ENCODE assay signal across 31 cellular contexts in the genomic region with DNA sequence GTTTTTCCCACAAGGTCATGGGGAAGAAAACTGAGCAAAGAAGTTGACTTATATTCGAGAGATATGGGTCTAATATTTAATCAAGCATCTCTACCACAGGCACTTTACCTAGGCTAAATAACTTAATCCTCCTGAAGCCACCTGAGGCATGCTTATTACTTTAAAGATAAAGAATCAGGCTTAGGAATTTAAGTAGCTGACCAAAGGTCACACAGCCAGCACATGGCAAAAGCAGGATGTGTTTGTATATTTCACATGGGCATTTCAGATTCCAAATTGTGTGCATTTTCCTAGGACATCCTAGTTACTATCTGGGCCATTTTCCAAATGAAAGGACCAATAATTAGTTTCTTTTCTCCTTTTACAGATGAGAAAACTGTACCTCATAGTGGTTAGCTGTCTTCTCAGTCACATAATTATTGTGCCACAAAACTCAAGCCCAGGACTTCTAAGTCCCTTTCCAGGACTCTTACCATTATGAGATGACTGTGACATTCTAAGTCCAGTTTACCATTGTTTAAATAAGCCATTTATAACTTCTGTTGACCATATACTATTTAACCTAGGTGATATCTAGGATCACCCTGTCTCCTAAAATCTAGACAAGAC.
"Had no signal": no experiment of that assay in that cellular context is flagged by ENCODE, and none has a peak within 500 bp of the region (broad histone marks: within the 10 kb centered on the region; RNA-seq: fewer than 3 reads in every experiment).

No MANE protein-coding gene starts in this region.

- H3K27ac ChIP-seq: neural progenitor cell, ovary, parathyroid adenoma, psoas muscle, right lobe of liver, sigmoid colon, spleen, suprapubic skin, testis, tibial artery, transverse colon, upper lobe of right lung, uterus had no signal

- H3K36me3 ChIP-seq: neural progenitor cell, ovary, right lobe of liver, sigmoid colon, spleen, suprapubic skin, tibial artery, transverse colon, upper lobe of right lung, uterus had no signal

- H3K4me1 ChIP-seq: neural progenitor cell, parathyroid adenoma, psoas muscle, right lobe of liver, sigmoid colon, suprapubic skin, testis, tibial artery, transverse colon, upper lobe of right lung, uterus had no signal

- ATAC-seq: natural killer cell; psoas muscle; right cardiac atrium; right lobe of liver; stimulated activated memory B cell treated with anti-CD40 and anti-IgM and Interleukin-4, amounts not matched to agents 10 μg/mL and 1 μg/mL and 100 μg/mL, for 72 hours; stimulated activated naive CD8-positive, alpha-beta T cell treated with anti-CD3 and anti-CD28 coated beads, Interleukin-15, amount 100 ng/mL, for 72 hours; stimulated activated naive CD8-positive, alpha-beta T cell treated with anti-CD3 and anti-CD28 coated beads, Interleukin-15, Interleukin-2, amounts not matched to agents 100 U/mL and 50 U/mL, for 24 hours; upper lobe of right lung had no signal

- H3K27me3 ChIP-seq: neural progenitor cell, ovary, right lobe of liver, sigmoid colon, spleen, testis, tibial artery, transverse colon, upper lobe of right lung, uterus had no signal

- H3K9me3 ChIP-seq: ovary, psoas muscle, right lobe of liver, sigmoid colon, suprapubic skin, testis, tibial artery, transverse colon, upper lobe of right lung, uterus had no signal

- H3K27me3 Mint-ChIP-seq: progenitor cell of endocrine pancreas, type B pancreatic cell had no signal

- H3K4me3 Mint-ChIP-seq: natural killer cell; nephron; neural progenitor cell; stimulated activated memory B cell treated with anti-CD40 and anti-IgM and Interleukin-4, amounts not matched to agents 10 μg/mL and 1 μg/mL and 100 μg/mL, for 72 hours; stimulated activated naive CD8-positive, alpha-beta T cell treated with anti-CD3 and anti-CD28 coated beads, Interleukin-15, amount 100 ng/mL, for 72 hours; type B pancreatic cell had no signal

- H3K4me3 ChIP-seq: neural progenitor cell, ovary, psoas muscle, right lobe of liver, sigmoid colon, smooth muscle cell, spleen, suprapubic skin, testis, tibial artery, transverse colon, upper lobe of right lung, uterus had no signal

- H3K4me1 Mint-ChIP-seq: nephron, neural progenitor cell had no signal

- H3K27ac Mint-ChIP-seq: natural killer cell; nephron; neural progenitor cell; progenitor cell of endocrine pancreas; stimulated activated memory B cell treated with anti-CD40 and anti-IgM and Interleukin-4, amounts not matched to agents 10 μg/mL and 1 μg/mL and 100 μg/mL, for 72 hours; stimulated activated naive CD8-positive, alpha-beta T cell treated with anti-CD3 and anti-CD28 coated beads, Interleukin-15, amount 100 ng/mL, for 72 hours; type B pancreatic cell had no signal

- H3K9me3 Mint-ChIP-seq: natural killer cell; nephron; stimulated activated memory B cell treated with anti-CD40 and anti-IgM and Interleukin-4, amounts not matched to agents 10 μg/mL and 1 μg/mL and 100 μg/mL, for 72 hours; stimulated activated naive CD8-positive, alpha-beta T cell treated with anti-CD3 and anti-CD28 coated beads, Interleukin-15, amount 100 ng/mL, for 72 hours had no signal

- H3K36me3 Mint-ChIP-seq: natural killer cell; neural progenitor cell; stimulated activated memory B cell treated with anti-CD40 and anti-IgM and Interleukin-4, amounts not matched to agents 10 μg/mL and 1 μg/mL and 100 μg/mL, for 72 hours; type B pancreatic cell had no signal

- DNase-seq: natural killer cell; occipital lobe; ovary; posterior cingulate gyrus; psoas muscle; right cardiac atrium; right lobe of liver; sigmoid colon; spleen; stimulated activated CD4-positive, alpha-beta T cell treated with anti-CD3 and anti-CD28 coated beads, Interleukin-12 subunit alpha, Interleukin-12 subunit beta, amount 100 ng/mL, for 4 hours; stimulated activated CD4-positive, alpha-beta T cell treated with anti-CD3 and anti-CD28 coated beads, Interleukin-1b, Interleukin-23, amount 100 ng/mL, for 48 hours; stimulated activated CD4-positive, alpha-beta T cell treated with anti-CD3 and anti-CD28 coated beads, Interleukin-4, amount 100 ng/mL, for 1 hour; stimulated activated CD4-positive, alpha-beta T cell treated with anti-CD3 and anti-CD28 coated beads, Interleukin-4, amount 100 ng/mL, for 4 hours; stimulated activated CD8-positive, alpha-beta memory T cell treated with anti-CD3 and anti-CD28 coated beads, Interleukin-4, amount 100 ng/mL, for 48 hours; stimulated activated naive CD4-positive, alpha-beta T cell; stimulated activated naive CD8-positive, alpha-beta T cell treated with anti-CD3 and anti-CD28 coated beads, Interleukin-15, amount 100 ng/mL, for 72 hours; stimulated activated naive CD8-positive, alpha-beta T cell treated with anti-CD3 and anti-CD28 coated beads, Interleukin-15, Interleukin-2, amounts not matched to agents 100 U/mL and 50 U/mL, for 24 hours; substantia nigra; testis; tibial artery; transverse colon; upper lobe of right lung; uterus had no signal

- H3K9ac ChIP-seq: neural progenitor cell, parathyroid adenoma had no signal
